ENCODE assay signal across 1 cellular context in the genomic region with DNA sequence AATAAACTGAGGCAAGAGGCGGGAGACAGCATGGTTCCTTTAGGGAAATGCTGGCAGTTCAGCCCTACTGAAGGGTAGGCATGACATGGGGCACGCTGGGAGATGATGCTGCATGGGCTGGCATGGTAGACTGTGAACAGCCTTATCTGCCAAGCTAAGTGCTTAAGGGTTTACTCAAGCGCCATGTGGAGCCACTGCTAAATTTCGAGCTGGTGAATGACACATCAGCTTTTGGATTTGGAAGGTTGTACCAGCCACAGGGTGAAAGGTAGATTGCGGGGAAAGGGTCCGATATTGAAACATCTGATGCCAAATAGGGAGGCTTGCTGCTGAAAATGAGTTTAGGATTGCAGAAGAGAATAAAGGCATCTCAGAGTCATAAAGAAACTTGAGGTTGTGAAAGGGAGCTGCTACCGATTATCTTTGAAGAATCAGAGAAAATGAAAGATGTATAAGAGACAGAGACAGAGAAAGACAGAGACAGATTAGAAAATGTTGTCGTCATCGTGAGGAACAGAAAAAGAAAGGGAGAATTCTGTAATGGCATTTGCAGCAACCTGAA.
TF ChIP-seq lines count a peak whose summit lies in the region.

No MANE protein-coding gene starts in this region.

TF ChIP-seq in GM12878, 131 proteins besides CTCF, POLR2A, EP300 and RAD21 (continued from another document):
- TF ChIP-seq USF2 (IDR thresholded peaks at IDR 0.05; ENCODE audit: borderline replicate concordance, low read depth, low read length) (no peak), RBBP5 (conservative IDR thresholded peaks at IDR 0.05) (no peak), NR2C2 (IDR thresholded peaks at IDR 0.05; ENCODE audit: borderline replicate concordance, control insufficient read depth, insufficient read length, low read depth) (no peak)
